17 cellular contexts compared by ENCODE assay signal in genomic region chr10:132471125-132471451, GRCh38.
"Had no signal": no experiment of that assay in that cellular context is flagged by ENCODE, and none has a peak within 500 bp of the region (broad histone marks: within the 10 kb centered on the region; RNA-seq: fewer than 3 reads in every experiment).

No MANE protein-coding gene starts in this region.

- DNase-seq: activated B cell treated with CpG ODN at 0.5 μM for 24 hours; activated CD4-positive, alpha-beta memory T cell treated with anti-CD3 and anti-CD28 coated beads, Interleukin-2, amount 10 ng/mL, durations not matched to agents 7 days and 5 days; activated CD4-positive, alpha-beta T cell treated with anti-CD3 and anti-CD28 coated beads for 4 hours; activated naive CD4-positive, alpha-beta T cell treated with anti-CD3 and anti-CD28 coated beads, Interleukin-2, amount 50 U/mL, for 16 hours; adrenal gland; foreskin keratinocyte; hypothalamus; mesenchymal stem cell; naive thymus-derived CD4-positive, alpha-beta T cell; SK-N-SH; stimulated activated CD4-positive, alpha-beta T cell treated with anti-CD3 and anti-CD28 coated beads, Interleukin-1b, Interleukin-23, amount 100 ng/mL, for 48 hours; stimulated activated naive CD4-positive, alpha-beta T cell treated with Interleukin-2 at 50 U/mL for 16 hours had no signal

- H3K4me1 ChIP-seq: foreskin keratinocyte, parathyroid adenoma had no signal

- H3K36me3 ChIP-seq: adrenal gland, neutrophil had no signal

- H3K9ac ChIP-seq: parathyroid adenoma, SK-N-SH had no signal

- H3K4me3 Mint-ChIP-seq: activated B cell treated with CpG ODN at 0.5 μM for 24 hours; activated CD4-positive, alpha-beta memory T cell treated with anti-CD3 and anti-CD28 coated beads, Interleukin-2, amount 10 ng/mL, durations not matched to agents 7 days and 5 days; naive thymus-derived CD4-positive, alpha-beta T cell; T-helper 2 cell treated with Interferon-gamma antibody and Interleukin-4, amounts not matched to agents 5 μg/mL and 100 μg/mL, for 36 hours; type B pancreatic cell had no signal

- H3K4me3 ChIP-seq: adrenal gland had no signal

- H2AFZ ChIP-seq: parathyroid adenoma had no signal

- H3K36me3 Mint-ChIP-seq: type B pancreatic cell had no signal

- H3K4me1 Mint-ChIP-seq: activated CD4-positive, alpha-beta memory T cell treated with anti-CD3 and anti-CD28 coated beads, Interleukin-2, amount 10 ng/mL, durations not matched to agents 7 days and 5 days had no signal

- H3K4me2 ChIP-seq: SK-N-SH had no signal

- H3K79me2 ChIP-seq: parathyroid adenoma had no signal

- H3K27me3 ChIP-seq: adrenal gland, foreskin keratinocyte had no signal

- H3K27ac Mint-ChIP-seq: activated B cell treated with CpG ODN at 0.5 μM for 24 hours; activated CD4-positive, alpha-beta memory T cell treated with anti-CD3 and anti-CD28 coated beads, Interleukin-2, amount 10 ng/mL, durations not matched to agents 7 days and 5 days; naive thymus-derived CD4-positive, alpha-beta T cell; T-helper 2 cell treated with Interferon-gamma antibody and Interleukin-4, amounts not matched to agents 5 μg/mL and 100 μg/mL, for 36 hours had no signal

- ATAC-seq: foreskin keratinocyte; naive thymus-derived CD4-positive, alpha-beta T cell had no signal

- H3K27ac ChIP-seq: adrenal gland, epithelial cell of prostate, foreskin keratinocyte, neutrophil, parathyroid adenoma had no signal

- H3K9me3 Mint-ChIP-seq: activated CD4-positive, alpha-beta memory T cell treated with anti-CD3 and anti-CD28 coated beads, Interleukin-2, amount 10 ng/mL, durations not matched to agents 7 days and 5 days; T-helper 2 cell treated with Interferon-gamma antibody and Interleukin-4, amounts not matched to agents 5 μg/mL and 100 μg/mL, for 36 hours; type B pancreatic cell had no signal

- H3K9me3 ChIP-seq: adrenal gland, neutrophil, SK-N-SH had no signal
